18 cellular contexts compared by ENCODE assay signal in the genomic region with DNA sequence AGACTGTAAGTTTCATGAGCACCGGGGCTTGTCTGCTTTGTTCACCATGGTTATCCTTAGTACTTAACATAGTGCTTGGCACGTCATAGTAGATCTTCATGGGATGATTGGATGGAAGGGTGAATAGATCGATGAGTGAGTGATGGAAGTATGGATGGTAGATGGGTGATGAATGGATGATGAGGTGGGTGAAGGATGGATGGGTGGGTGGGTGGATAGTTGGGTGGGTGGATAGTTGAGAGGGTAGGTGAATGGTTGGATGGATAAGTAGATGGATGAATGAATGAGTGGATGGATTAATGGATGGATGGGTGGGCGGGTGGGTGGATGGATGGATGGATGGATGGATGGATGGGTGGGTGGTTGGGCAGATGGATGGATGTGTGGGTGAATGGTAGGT.
A peak's percentile ranks its signal among the peaks of the same experiment; 100 is the strongest.
DNase-seq lines count a peak whose midpoint lies in the region; ATAC-seq and TF ChIP-seq lines count a peak whose summit lies in the region.
"Had no signal": no experiment of that assay in that cellular context is flagged by ENCODE, and none has a peak within 500 bp of the region (broad histone marks: within the 10 kb centered on the region; RNA-seq: fewer than 3 reads in every experiment).

No MANE protein-coding gene starts in this region.

- H3K9me3 Mint-ChIP-seq in nephron = no peaks in the 10 kb centered on the region
- H3K9me3 Mint-ChIP-seq: activated CD4-positive, alpha-beta memory T cell treated with anti-CD3 and anti-CD28 coated beads, Interleukin-2, amount 10 ng/mL, durations not matched to agents 7 days and 5 days; activated naive CD4-positive, alpha-beta T cell treated with anti-CD3 and anti-CD28 coated beads, Interleukin-2, amount 10 ng/mL, durations not matched to agents 7 days and 5 days; activated T-cell treated with anti-CD3 and anti-CD28 coated beads, Interleukin-2, amount 50 U/mL, for 4 hours; T-helper 1 cell treated with Interleukin-12 subunit alpha and Interleukin-12 subunit beta and Interleukin-4 antibody, amounts not matched to agents 30 μg/mL and 1 μg/mL, for 36 hours had no signal

- TF ChIP-seq CTCF in SK-N-SH (IDR thresholded peaks at IDR 0.05) = no peak
- no peak for TF ChIP-seq CTCF in nephron (IDR thresholded peaks at IDR 0.05; ENCODE audit: unreplicated experiment in 3 of 3)
- no peak for TF ChIP-seq CTCF in vagina (IDR thresholded peaks at IDR 0.05)

- H3K4me3 ChIP-seq in SK-N-SH (ENCODE audit: low read depth in 2 of 2, low read length in 1 of 2) (peak overlapping the region in 1 of 2 experiments; percentile 44; a peak in 1 of 4 replicates), endocrine pancreas (ENCODE audit: control insufficient read depth, insufficient read depth, low read length) (peak overlapping the region; percentile 77), vagina (no peak overlapping the region)
- H3K4me3 ChIP-seq: ascending aorta; BLaER1 treated with 17β-estradiol and CSF1 and Interleukin-3, amounts not matched to agents 10 nM and 100 nM; skin epidermis; testis had no signal

- H3F3A ChIP-seq in SK-N-SH (replicated peaks; ENCODE audit: insufficient read depth) = peaks cover 5% of the 10 kb centered on the region

- H3K36me3 ChIP-seq in SK-N-SH (replicated peaks in 1 of 2; ENCODE audit: control insufficient read depth in 1 of 2, insufficient read depth in 2 of 2, low read length in 1 of 2) (no peaks in the 10 kb centered on the region), endocrine pancreas (ENCODE audit: control insufficient read depth, insufficient read depth, low read length) (no peaks in the 10 kb centered on the region), vagina (no peaks in the 10 kb centered on the region)
- H3K36me3 ChIP-seq: ascending aorta, WERI-Rb-1 had no signal

- POLR2A ChIA-PET in SK-N-SH (lab: Yijun Ruan, JAX) = no interaction called here

- DNase-seq in SK-N-SH = no peak
- no peak for DNase-seq in vagina (ENCODE audit: extremely low spot score in 2 of 2)
- DNase-seq in NCI-H1417 (lab: John Stamatoyannopoulos, UW) = no peak
- DNase-seq: activated CD4-positive, alpha-beta memory T cell treated with anti-CD3 and anti-CD28 coated beads, Interleukin-2, amount 10 ng/mL, durations not matched to agents 7 days and 5 days; activated naive CD4-positive, alpha-beta T cell treated with anti-CD3 and anti-CD28 coated beads, Interleukin-2, amount 10 ng/mL, durations not matched to agents 7 days and 5 days; activated T-cell treated with anti-CD3 and anti-CD28 coated beads, Interleukin-2, amount 50 U/mL, for 4 hours; testis; WERI-Rb-1 had no signal

- no peaks in the 10 kb centered on the region for H3K9me3 ChIP-seq in SK-N-SH
- no peaks in the 10 kb centered on the region for H3K9me3 ChIP-seq in endocrine pancreas (ENCODE audit: control insufficient read depth, low read length)
- H3K9me3 ChIP-seq in vagina = no peaks in the 10 kb centered on the region
- H3K9me3 ChIP-seq: ascending aorta, testis had no signal

- no peak for TF ChIP-seq POLR2A in vagina (IDR thresholded peaks at IDR 0.05)

- H3K4me3 Mint-ChIP-seq in nephron = no peak overlapping the region
- H3K4me3 Mint-ChIP-seq: activated CD4-positive, alpha-beta memory T cell treated with anti-CD3 and anti-CD28 coated beads, Interleukin-2, amount 10 ng/mL, durations not matched to agents 7 days and 5 days; activated naive CD4-positive, alpha-beta T cell treated with anti-CD3 and anti-CD28 coated beads, Interleukin-2, amount 10 ng/mL, durations not matched to agents 7 days and 5 days; activated T-cell treated with anti-CD3 and anti-CD28 coated beads, Interleukin-2, amount 50 U/mL, for 4 hours; T-helper 1 cell treated with Interleukin-12 subunit alpha and Interleukin-12 subunit beta and Interleukin-4 antibody, amounts not matched to agents 30 μg/mL and 1 μg/mL, for 36 hours had no signal

- H3K27me3 ChIP-seq in SK-N-SH (ENCODE audit: insufficient read depth) (no peaks in the 10 kb centered on the region), endocrine pancreas (ENCODE audit: control insufficient read depth, insufficient read depth, low read length) (no peaks in the 10 kb centered on the region), vagina (no peaks in the 10 kb centered on the region)
- H3K27me3 ChIP-seq: ascending aorta; BLaER1 treated with 17β-estradiol and CSF1 and Interleukin-3, amounts not matched to agents 10 nM and 100 nM; testis had no signal

- peak overlapping the region; percentile 54 to 86 for H3K27ac ChIP-seq in SK-N-SH (ENCODE audit: low read depth in 2 of 2, low read length in 1 of 2)
- peak overlapping the region; percentile 47 for H3K27ac ChIP-seq in vagina
- H3K27ac ChIP-seq: ascending aorta; BLaER1 treated with 17β-estradiol and CSF1 and Interleukin-3, amounts not matched to agents 10 nM and 100 nM; parathyroid adenoma; testis; WERI-Rb-1 had no signal

- H3K4me1 ChIP-seq in SK-N-SH (ENCODE audit: control insufficient read depth in 1 of 2, insufficient read depth in 2 of 2, low read depth in 1 of 2, low read length in 1 of 2) (peaks cover 7 to 32% of the 10 kb centered on the region in 2 experiments; a peak in 1 of 4 replicates), endocrine pancreas (ENCODE audit: control insufficient read depth, insufficient read depth, low read length) (peaks cover 10% of the 10 kb centered on the region), vagina (peaks cover 45% of the 10 kb centered on the region)
- H3K4me1 ChIP-seq: ascending aorta, parathyroid adenoma had no signal

- CTCF ChIA-PET in SK-N-SH (lab: Yijun Ruan, JAX) = interaction anchor here (1.1 kb wide), 1 partner anchor 51 kb away, joined by 3 read pairs; no protein-coding TSS in a partner anchor

- H4K20me1 ChIP-seq in SK-N-SH (ENCODE audit: insufficient read depth) = peaks cover 3% of the 10 kb centered on the region; the same call in 1 of the 2 replicates

- peak overlapping the region; percentile 70 for H3K9ac ChIP-seq in SK-N-SH
- peak overlapping the region; percentile 62 for H3K9ac ChIP-seq in endocrine pancreas (ENCODE audit: control insufficient read depth, insufficient read depth, low read length)
- H3K9ac ChIP-seq: BLaER1 treated with 17β-estradiol and CSF1 and Interleukin-3, amounts not matched to agents 10 nM and 100 nM; parathyroid adenoma had no signal

- H3K27me3 Mint-ChIP-seq in nephron (ENCODE audit: low read depth) = no peaks in the 10 kb centered on the region
- H3K27me3 Mint-ChIP-seq: activated CD4-positive, alpha-beta memory T cell treated with anti-CD3 and anti-CD28 coated beads, Interleukin-2, amount 10 ng/mL, durations not matched to agents 7 days and 5 days; activated naive CD4-positive, alpha-beta T cell treated with anti-CD3 and anti-CD28 coated beads, Interleukin-2, amount 10 ng/mL, durations not matched to agents 7 days and 5 days had no signal

- TF ChIP-seq EP300 in SK-N-SH (IDR thresholded peaks at IDR 0.05; ENCODE audit: borderline replicate concordance in 1 of 2, low read depth in 1 of 2, low read length in 1 of 2) = no peak

- H3K4me1 Mint-ChIP-seq in nephron = peaks cover 53% of the 10 kb centered on the region
- H3K4me1 Mint-ChIP-seq: activated naive CD4-positive, alpha-beta T cell treated with anti-CD3 and anti-CD28 coated beads, Interleukin-2, amount 10 ng/mL, durations not matched to agents 7 days and 5 days had no signal

- no peak overlapping the region for H2AFZ ChIP-seq in SK-N-SH (ENCODE audit: low read depth)
- H2AFZ ChIP-seq: parathyroid adenoma had no signal

- peak overlapping the region in 2 of 3 experiments; percentile 19 to 74 for H3K27ac Mint-ChIP-seq in nephron
- H3K27ac Mint-ChIP-seq: activated CD4-positive, alpha-beta memory T cell treated with anti-CD3 and anti-CD28 coated beads, Interleukin-2, amount 10 ng/mL, durations not matched to agents 7 days and 5 days; activated naive CD4-positive, alpha-beta T cell treated with anti-CD3 and anti-CD28 coated beads, Interleukin-2, amount 10 ng/mL, durations not matched to agents 7 days and 5 days; T-helper 1 cell treated with Interleukin-12 subunit alpha and Interleukin-12 subunit beta and Interleukin-4 antibody, amounts not matched to agents 30 μg/mL and 1 μg/mL, for 36 hours had no signal

- no peak for ATAC-seq in SK-N-SH treated with all-trans-retinoic acid at 6 μM for 48 hours
- ATAC-seq in HG02981 (IDR thresholded peaks at IDR 0.05; ENCODE audit: unreplicated experiment) = no peak
- ATAC-seq in HG02571 (IDR thresholded peaks at IDR 0.05; ENCODE audit: unreplicated experiment) = no peak
- ATAC-seq: activated T-cell treated with anti-CD3 and anti-CD28 coated beads, Interleukin-2, amount 50 U/mL, for 4 hours had no signal

- no peaks in the 10 kb centered on the region for H3K36me3 Mint-ChIP-seq in nephron (ENCODE audit: low read depth)
- H3K36me3 Mint-ChIP-seq: activated naive CD4-positive, alpha-beta T cell treated with anti-CD3 and anti-CD28 coated beads, Interleukin-2, amount 10 ng/mL, durations not matched to agents 7 days and 5 days had no signal

- TF ChIP-seq RAD21 in SK-N-SH (IDR thresholded peaks at IDR 0.05; ENCODE audit: low read length) = no peak

- intact Hi-C loops in vagina (cut with DNase I) = no loop called here

- peaks cover 6% of the 10 kb centered on the region; the same call in 1 of the 2 replicates for H3K79me2 ChIP-seq in SK-N-SH (ENCODE audit: insufficient read depth)

- H3K9me2 ChIP-seq in SK-N-SH = no peaks in the 10 kb centered on the region

- peak overlapping the region; percentile 62 for H3K4me2 ChIP-seq in SK-N-SH

- WGBS in SK-N-SH (ENCODE audit: low lambda C conversion rate) = 92% methylated on average over 4 of the region's 4 CpGs

TF ChIP-seq in SK-N-SH, 30 proteins besides CTCF, POLR2A, EP300 and RAD21:
- TF ChIP-seq GATA2 (CRISPR knock-in tag; IDR thresholded peaks at IDR 0.05) (no peak), EZH2phosphoT487 (IDR thresholded peaks at IDR 0.05; ENCODE audit: borderline replicate concordance, low read depth) (no peak), GABPA (IDR thresholded peaks at IDR 0.05; ENCODE audit: low read depth) (no peak), ELF1 (IDR thresholded peaks at IDR 0.05) (no peak), YY1 (IDR thresholded peaks at IDR 0.05; ENCODE audit: low read depth) (no peak), JUND (IDR thresholded peaks at IDR 0.05) (no peak)

TF ChIP-seq in SK-N-SH treated with all-trans-retinoic acid at 6 μM for 48 hours, 23 proteins besides CTCF, POLR2A, EP300 and RAD21:
- TF ChIP-seq ZNF565 (CRISPR knock-in tag; conservative IDR thresholded peaks at IDR 0.05; ENCODE audit: low read depth) (no peak), ISL1 (CRISPR knock-in tag; IDR thresholded peaks at IDR 0.05) (no peak), ARNTL (CRISPR knock-in tag; IDR thresholded peaks at IDR 0.05; ENCODE audit: borderline replicate concordance, low read depth) (no peak), GLIS3 (CRISPR knock-in tag; IDR thresholded peaks at IDR 0.05) (no peak), ZFP3 (CRISPR knock-in tag; IDR thresholded peaks at IDR 0.05) (no peak), TOX (CRISPR knock-in tag; IDR thresholded peaks at IDR 0.05; ENCODE audit: borderline replicate concordance) (no peak)
